ENCODE assay signal across 18 cellular contexts in genomic region chr16:11734653-11735043, GRCh38. TPM values are rescaled to one million over a fixed set of nuclear protein-coding genes. Genes with fewer than 3 reads are reported as not detected.
DNase-seq lines count a peak whose midpoint lies in the region; ATAC-seq, FAIRE-seq and TF ChIP-seq lines count a peak whose summit lies in the region.
"Had no signal": no experiment of that assay in that cellular context is flagged by ENCODE, and none has a peak within 500 bp of the region (broad histone marks: within the 10 kb centered on the region; RNA-seq: fewer than 3 reads in every experiment).

No MANE protein-coding gene starts in this region.

- peaks cover 97% of the 10 kb centered on the region for H3K79me2 ChIP-seq in KMS-11 (ENCODE audit: insufficient read depth, low read depth)

- no peaks in the 10 kb centered on the region for H3K9me3 Mint-ChIP-seq in CD4-positive, CD25-positive, alpha-beta regulatory T cell
- H3K9me3 Mint-ChIP-seq in endothelial cell (ENCODE audit: unreplicated experiment) = no peaks in the 10 kb centered on the region
- H3K9me3 Mint-ChIP-seq: activated naive CD4-positive, alpha-beta T cell treated with anti-CD3 and anti-CD28 coated beads, Interleukin-2, amount 50 U/mL, for 72 hours had no signal

- no peak for TF ChIP-seq CTCF in KMS-11 (conservative IDR thresholded peaks at IDR 0.05; ENCODE audit: low read depth, low read length)
- TF ChIP-seq CTCF in endothelial cell (IDR thresholded peaks at IDR 0.05; ENCODE audit: unreplicated experiment) = no peak

- H3K4me1 Mint-ChIP-seq in CD4-positive, CD25-positive, alpha-beta regulatory T cell = peaks cover 63 to 94% (median 78%) of the 10 kb centered on the region in 4 donors
- peaks cover 14% of the 10 kb centered on the region for H3K4me1 Mint-ChIP-seq in endothelial cell (ENCODE audit: unreplicated experiment)

- H3K27ac ChIP-seq in CD4-positive, CD25-positive, alpha-beta regulatory T cell (ENCODE audit: insufficient read depth, low read length, poor library complexity, severe bottlenecking) = peak overlapping the region; percentile 61
- H3K27ac ChIP-seq in KMS-11 (peak overlapping the region; percentile 61), rectal smooth muscle tissue (ENCODE audit: low read depth, low read length) (peak overlapping the region; percentile 27)

- H3K4me3 Mint-ChIP-seq in CD4-positive, CD25-positive, alpha-beta regulatory T cell = peak overlapping the region in 2 of 4 donors; percentile 69 to 84
- H3K4me3 Mint-ChIP-seq in endothelial cell (ENCODE audit: unreplicated experiment) = peak overlapping the region; percentile 34

- H3K27ac Mint-ChIP-seq in CD4-positive, CD25-positive, alpha-beta regulatory T cell = peak overlapping the region in 2 of 3 donors; percentile 58 to 77
- no peak overlapping the region for H3K27ac Mint-ChIP-seq in endothelial cell (ENCODE audit: unreplicated experiment)

- no peak for DNase-seq in CD4-positive, CD25-positive, alpha-beta regulatory T cell
- no peak for DNase-seq in endothelial cell (ENCODE audit: low spot score)
- no peak for DNase-seq in NCI-H2107 (lab: John Stamatoyannopoulos, UW)
- no peak for DNase-seq in H54 (ENCODE audit: insufficient read length, low spot score)
- DNase-seq: activated CD4-positive, CD25-positive, alpha-beta regulatory T cell; effector CD4-positive, alpha-beta T cell; hippocampal formation; kidney glomerular epithelial cell; spleen; stimulated activated naive CD4-positive, alpha-beta T cell treated with Interleukin-2 at 50 U/mL for 16 hours; SW 1271 had no signal

- peaks cover 57% of the 10 kb centered on the region for H3K36me3 Mint-ChIP-seq in CD4-positive, CD25-positive, alpha-beta regulatory T cell
- peaks cover 16% of the 10 kb centered on the region for H3K36me3 Mint-ChIP-seq in endothelial cell (ENCODE audit: low read depth, unreplicated experiment)

- no peaks in the 10 kb centered on the region for H3K27me3 Mint-ChIP-seq in CD4-positive, CD25-positive, alpha-beta regulatory T cell
- no peaks in the 10 kb centered on the region for H3K27me3 Mint-ChIP-seq in endothelial cell (ENCODE audit: unreplicated experiment)

- H2AFZ ChIP-seq in KMS-11 (ENCODE audit: low read depth) = no peak overlapping the region

- peak overlapping the region; percentile 79 for H3K4me2 ChIP-seq in KMS-11

- no peaks in the 10 kb centered on the region for H3K9me3 ChIP-seq in CD4-positive, CD25-positive, alpha-beta regulatory T cell (ENCODE audit: control insufficient read depth in 2 of 2, low read length in 2 of 2)
- H3K9me3 ChIP-seq: spleen had no signal

- no peak for FAIRE-seq in H54 (lab: Jason Lieb, UNC)
- FAIRE-seq: bronchial epithelial cell, H1 had no signal

- TF ChIP-seq POLR2A in H54 (IDR thresholded peaks at IDR 0.05; ENCODE audit: low read depth, low read length) = no peak

- ATAC-seq in CD4-positive, CD25-positive, alpha-beta regulatory T cell (ENCODE audit: low read depth in 2 of 2) = no peak
- ATAC-seq in GM21786 (IDR thresholded peaks at IDR 0.05; ENCODE audit: unreplicated experiment) = no peak
- ATAC-seq: Panc1 had no signal

- peak overlapping the region; percentile 29 for H3K4me3 ChIP-seq in CD4-positive, CD25-positive, alpha-beta regulatory T cell (ENCODE audit: low read depth, low read length)
- no peak overlapping the region for H3K4me3 ChIP-seq in KMS-11 (IDR thresholded peaks at IDR 0.05; ENCODE audit: insufficient read depth, low read depth, low read length)
- H3K4me3 ChIP-seq in rectal smooth muscle tissue (ENCODE audit: low read length) = no peak overlapping the region
- H3K4me3 ChIP-seq: spleen had no signal

- no peaks in the 10 kb centered on the region for H4K20me1 ChIP-seq in KMS-11 (ENCODE audit: insufficient read depth)

- H3K9ac ChIP-seq in KMS-11 (peak overlapping the region; percentile 2; the same call in 1 of the 2 replicates), rectal smooth muscle tissue (ENCODE audit: low read length) (no peak overlapping the region)

- H3K27me3 ChIP-seq in CD4-positive, CD25-positive, alpha-beta regulatory T cell (ENCODE audit: control insufficient read depth, insufficient read depth, low read length) = no peaks in the 10 kb centered on the region
- H3K27me3 ChIP-seq in KMS-11 (ENCODE audit: insufficient read depth, low read depth) (no peaks in the 10 kb centered on the region), rectal smooth muscle tissue (ENCODE audit: control insufficient read depth, insufficient read depth, low read length) (no peaks in the 10 kb centered on the region)
- H3K27me3 ChIP-seq: spleen had no signal

- peaks cover 68% of the 10 kb centered on the region for H3K4me1 ChIP-seq in CD4-positive, CD25-positive, alpha-beta regulatory T cell (ENCODE audit: control insufficient read depth, insufficient read depth, low read length, poor library complexity, severe bottlenecking)
- peaks cover 100% of the 10 kb centered on the region for H3K4me1 ChIP-seq in KMS-11 (ENCODE audit: low read depth, poor library complexity, severe bottlenecking)
- peaks cover 5% of the 10 kb centered on the region for H3K4me1 ChIP-seq in rectal smooth muscle tissue (ENCODE audit: control insufficient read depth, insufficient read depth, low read length)

- peaks cover 65% of the 10 kb centered on the region for H3K36me3 ChIP-seq in CD4-positive, CD25-positive, alpha-beta regulatory T cell (ENCODE audit: control insufficient read depth, insufficient read depth, low read length)
- H3K36me3 ChIP-seq in KMS-11 (ENCODE audit: insufficient read depth) (peaks cover 47% of the 10 kb centered on the region; the same call in 1 of the 2 replicates), rectal smooth muscle tissue (ENCODE audit: control insufficient read depth, insufficient read depth, low read length) (peaks cover 19% of the 10 kb centered on the region)

RNA-seq across cellular contexts. Expression of gene TXNDC11, which starts 8.0 kb away (rescaled TPM):
- 178 TPM for total RNA-seq in CD4-positive, CD25-positive, alpha-beta regulatory T cell
- polyA plus RNA-seq in CD4-positive, CD25-positive, alpha-beta regulatory T cell = 10 to 100 TPM; 64.9 to 77.2 (median 70.0) TPM
- total RNA-seq in endothelial cell (ENCODE audit: unreplicated experiment) = 19.6 TPM
